ENCODE assay signal across 23 cellular contexts in the genomic region with DNA sequence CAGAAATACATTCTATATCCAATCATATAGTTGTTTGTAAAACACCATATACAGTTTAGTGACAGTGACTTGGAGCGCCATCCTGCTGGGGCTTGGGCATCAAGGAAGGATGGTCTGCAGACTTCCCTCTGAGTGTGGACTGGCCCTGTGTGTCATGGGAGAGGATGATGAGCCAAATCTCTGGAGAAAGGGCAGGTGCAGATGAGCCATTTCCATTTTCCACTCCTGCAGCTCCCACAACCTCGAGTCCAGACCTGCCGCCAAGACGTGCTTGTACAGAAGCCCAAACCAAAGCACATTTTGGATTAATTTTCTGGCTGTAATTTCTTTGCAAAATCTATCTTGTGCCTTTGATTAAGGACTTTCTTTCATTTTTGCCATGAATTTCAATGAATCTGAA. TPM values are rescaled to one million over a fixed set of nuclear protein-coding genes. Genes with fewer than 3 reads are reported as not detected.
A peak's percentile ranks its signal among the peaks of the same experiment; 100 is the strongest.
DNase-seq lines count a peak whose midpoint lies in the region; ATAC-seq, FAIRE-seq and TF ChIP-seq lines count a peak whose summit lies in the region.
"Had no signal": no experiment of that assay in that cellular context is flagged by ENCODE, and none has a peak within 500 bp of the region (broad histone marks: within the 10 kb centered on the region; RNA-seq: fewer than 3 reads in every experiment).

No MANE protein-coding gene starts in this region.

- no peak overlapping the region for H3K27ac Mint-ChIP-seq in MCF 10A (ENCODE audit: low read depth, unreplicated experiment)
- H3K27ac Mint-ChIP-seq in activated CD8-positive, alpha-beta memory T cell treated with anti-CD3 and anti-CD28 coated beads, Interleukin-2, amount 10 ng/mL, durations not matched to agents 7 days and 5 days, result no peak overlapping the region
- H3K27ac Mint-ChIP-seq: CD4-positive, CD25-positive, alpha-beta regulatory T cell; CD8-positive, alpha-beta memory T cell; HFFc6 had no signal

- H4K20me1 ChIP-seq in mammary epithelial cell (ENCODE audit: insufficient read depth, low read length) (no peaks in the 10 kb centered on the region), keratinocyte (ENCODE audit: control insufficient read depth, extremely low read depth, insufficient read depth, low read length) (no peaks in the 10 kb centered on the region)

- no peak for ATAC-seq in activated CD8-positive, alpha-beta memory T cell treated with anti-CD3 and anti-CD28 coated beads, Interleukin-2, amount 10 ng/mL, durations not matched to agents 7 days and 5 days
- ATAC-seq: GM12878, HCT116 had no signal

- peak; percentile 58 for DNase-seq in mammary epithelial cell
- DNase-seq in MCF 10A (ENCODE audit: unreplicated experiment), result no peak
- DNase-seq in epithelial cell of prostate (ENCODE audit: low read depth, low spot score), result peak; percentile 36
- DNase-seq in keratinocyte (ENCODE audit: low read depth, low spot score), result peak; percentile 25
- no peak for DNase-seq in suprapubic skin (ENCODE audit: low spot score in 2 of 2)
- DNase-seq in HUDEP-2 (lab: John Stamatoyannopoulos, UW; ENCODE audit: unreplicated experiment in 76 of 76), result no peak
- no peak for DNase-seq in cerebellar nuclear complex (lab: John Stamatoyannopoulos, UW)
- DNase-seq in activated CD8-positive, alpha-beta memory T cell treated with anti-CD3 and anti-CD28 coated beads, Interleukin-2, amount 10 ng/mL, durations not matched to agents 7 days and 5 days, result no peak
- DNase-seq: BE2C; C1 segment of cervical spinal cord; CD4-positive, CD25-positive, alpha-beta regulatory T cell; CD8-positive, alpha-beta memory T cell; COR-L47; DMS 273 treated with DMSO at 0.1 percent for 48 hours; DMS53; DND-41; EL; GOT3; H7; HFFc6 had no signal

- H3K9me1 ChIP-seq in keratinocyte (ENCODE audit: control insufficient read depth, extremely low read depth, insufficient read depth, low read length), result no peaks in the 10 kb centered on the region

- TF ChIP-seq POLR2A in suprapubic skin (IDR thresholded peaks at IDR 0.05), result no peak

- peaks cover 13% of the 10 kb centered on the region for H3K4me1 Mint-ChIP-seq in MCF 10A (ENCODE audit: insufficient read depth, unreplicated experiment)
- H3K4me1 Mint-ChIP-seq in activated CD8-positive, alpha-beta memory T cell treated with anti-CD3 and anti-CD28 coated beads, Interleukin-2, amount 10 ng/mL, durations not matched to agents 7 days and 5 days, result peaks cover 2% of the 10 kb centered on the region
- H3K4me1 Mint-ChIP-seq: CD4-positive, CD25-positive, alpha-beta regulatory T cell had no signal

- H3K9me3 ChIP-seq in mammary epithelial cell (replicated peaks; ENCODE audit: insufficient read depth, low read length), result no peaks in the 10 kb centered on the region
- H3K9me3 ChIP-seq in keratinocyte (ENCODE audit: control insufficient read depth, low read depth, low read length), result no peaks in the 10 kb centered on the region
- H3K9me3 ChIP-seq in suprapubic skin, result no peaks in the 10 kb centered on the region
- H3K9me3 ChIP-seq: BE2C had no signal

- H3K4me2 ChIP-seq in mammary epithelial cell (ENCODE audit: insufficient read depth, low read depth, low read length) (no peak overlapping the region), keratinocyte (ENCODE audit: control insufficient read depth, extremely low read depth, insufficient read depth, low read depth, low read length) (peak overlapping the region; percentile 74)

- TF ChIP-seq CTCF in mammary epithelial cell (conservative IDR thresholded peaks at IDR 0.05 in 1 of 2, IDR thresholded peaks at IDR 0.05 in 1 of 2; ENCODE audit: extremely low read depth in 1 of 2, insufficient read depth in 1 of 2, low read depth in 1 of 2, low read length in 2 of 2), result no peak
- TF ChIP-seq CTCF in MCF 10A (IDR thresholded peaks at IDR 0.05; ENCODE audit: unreplicated experiment), result no peak
- TF ChIP-seq CTCF in keratinocyte (optimal IDR thresholded peaks at IDR 0.05 in 1 of 3, IDR thresholded peaks at IDR 0.05 in 1 of 3, conservative IDR thresholded peaks at IDR 0.05 in 1 of 3; ENCODE audit: extremely low read depth in 1 of 3, insufficient read depth in 2 of 3, low read length in 3 of 3), result no peak
- TF ChIP-seq CTCF in suprapubic skin (IDR thresholded peaks at IDR 0.05), result no peak

- peak overlapping the region; percentile 11 for H2AFZ ChIP-seq in mammary epithelial cell (ENCODE audit: low read depth, low read length)
- H2AFZ ChIP-seq in keratinocyte (ENCODE audit: control insufficient read depth, low read length), result no peak overlapping the region

- BruUV-seq in mammary epithelial cell (replicated peaks; lab: Mats Ljungman, UMichigan) (no TSS peak), MCF 10A (replicated peaks; lab: Mats Ljungman, UMichigan) (no TSS peak)

- no peak overlapping the region for H3K4me3 Mint-ChIP-seq in MCF 10A (ENCODE audit: unreplicated experiment)
- no peak overlapping the region for H3K4me3 Mint-ChIP-seq in activated CD8-positive, alpha-beta memory T cell treated with anti-CD3 and anti-CD28 coated beads, Interleukin-2, amount 10 ng/mL, durations not matched to agents 7 days and 5 days
- H3K4me3 Mint-ChIP-seq: CD4-positive, CD25-positive, alpha-beta regulatory T cell; CD8-positive, alpha-beta memory T cell; HFFc6 had no signal

- POLR2A ChIA-PET in MCF 10A (lab: Yijun Ruan, JAX), result no interaction called here

- no peaks in the 10 kb centered on the region for H3K9me3 Mint-ChIP-seq in MCF 10A (ENCODE audit: unreplicated experiment)
- H3K9me3 Mint-ChIP-seq in activated CD8-positive, alpha-beta memory T cell treated with anti-CD3 and anti-CD28 coated beads, Interleukin-2, amount 10 ng/mL, durations not matched to agents 7 days and 5 days (ENCODE audit: low read depth), result no peaks in the 10 kb centered on the region
- H3K9me3 Mint-ChIP-seq: HFFc6 had no signal

- CTCF ChIA-PET in mammary epithelial cell (lab: Charles Lee; ENCODE audit: low non-redundant PET), result no interaction called here
- CTCF ChIA-PET in MCF 10A (lab: Yijun Ruan, JAX), result interaction anchor here (0.7 kb wide), 1 partner anchor 92 kb away, joined by 3 read pairs; no protein-coding TSS in a partner anchor
- CTCF ChIA-PET in activated CD8-positive, alpha-beta memory T cell treated with anti-CD3 and anti-CD28 coated beads, Interleukin-2, amount 10 ng/mL, durations not matched to agents 7 days and 5 days (lab: Charles Lee), result no interaction called here

- H3K4me1 ChIP-seq in mammary epithelial cell (ENCODE audit: insufficient read depth, low read length) (peaks cover 8% of the 10 kb centered on the region), keratinocyte (ENCODE audit: control insufficient read depth, extremely low read depth, insufficient read depth, low read length) (peaks cover 31% of the 10 kb centered on the region), suprapubic skin (peaks cover 26% of the 10 kb centered on the region)

- H3K79me2 ChIP-seq in mammary epithelial cell (ENCODE audit: insufficient read depth, low read length) (no peaks in the 10 kb centered on the region), keratinocyte (ENCODE audit: control insufficient read depth, insufficient read depth, low read length) (no peaks in the 10 kb centered on the region)

- no peaks in the 10 kb centered on the region for H3K27me3 ChIP-seq in mammary epithelial cell (ENCODE audit: insufficient read depth, low read length)
- no peaks in the 10 kb centered on the region for H3K27me3 ChIP-seq in keratinocyte (ENCODE audit: control insufficient read depth, extremely low read depth, insufficient read depth, low read length)
- H3K27me3 ChIP-seq in suprapubic skin, result no peaks in the 10 kb centered on the region
- H3K27me3 ChIP-seq: BE2C had no signal

- in situ Hi-C loops in mammary epithelial cell (cut with MboI; ENCODE audit: low sequenced_read_pairs in 2 of 2), result no loop called here

- intact Hi-C loops in mammary epithelial cell (cut with micrococcal nuclease), result no loop called here
- intact Hi-C loops in MCF 10A (cut with micrococcal nuclease), result no loop called here

- H3K9ac ChIP-seq in mammary epithelial cell (ENCODE audit: insufficient read depth, low read length) (no peak overlapping the region), keratinocyte (ENCODE audit: control insufficient read depth, extremely low read depth, insufficient read depth, low read length) (peak overlapping the region; percentile 42)

- 40% methylated on average over 4 of the region's 4 CpGs for WGBS in mammary epithelial cell (ENCODE audit: low coverage, missing lambda C conversion rate)
- WGBS in suprapubic skin, result 38% methylated on average over 4 of the region's 4 CpGs

- no peak for TF ChIP-seq EP300 in suprapubic skin (IDR thresholded peaks at IDR 0.05)

- dilution Hi-C loops in mammary epithelial cell (cut with HindIII; ENCODE audit: low sequenced_read_pairs) (no loop called here), keratinocyte (cut with MboI; ENCODE audit: extremely low pct_ligation_motif_present, low sequenced_read_pairs) (no loop called here)

- H3K36me3 ChIP-seq in mammary epithelial cell (ENCODE audit: insufficient read depth, low read length) (no peaks in the 10 kb centered on the region), keratinocyte (ENCODE audit: control insufficient read depth in 2 of 2, extremely low read depth in 1 of 2, insufficient read depth in 2 of 2, low read length in 2 of 2) (no peaks in the 10 kb centered on the region), suprapubic skin (no peaks in the 10 kb centered on the region)
- H3K36me3 ChIP-seq: BE2C had no signal

- H3K27ac ChIP-seq in mammary epithelial cell (ENCODE audit: insufficient read depth, low read depth, low read length) (no peak overlapping the region), epithelial cell of prostate (no peak overlapping the region), keratinocyte (ENCODE audit: control insufficient read depth, insufficient read depth, low read length) (no peak overlapping the region), suprapubic skin (peak overlapping the region; percentile 39)

- no peaks in the 10 kb centered on the region for H3K36me3 Mint-ChIP-seq in MCF 10A (ENCODE audit: insufficient read depth, unreplicated experiment)
- H3K36me3 Mint-ChIP-seq in activated CD8-positive, alpha-beta memory T cell treated with anti-CD3 and anti-CD28 coated beads, Interleukin-2, amount 10 ng/mL, durations not matched to agents 7 days and 5 days, result no peaks in the 10 kb centered on the region
- H3K36me3 Mint-ChIP-seq: CD4-positive, CD25-positive, alpha-beta regulatory T cell; CD8-positive, alpha-beta memory T cell had no signal

- H3K4me3 ChIP-seq in mammary epithelial cell (replicated peaks in 1 of 3; ENCODE audit: insufficient read depth in 1 of 3, low read depth in 2 of 3, low read length in 3 of 3) (no peak overlapping the region), keratinocyte (ENCODE audit: control insufficient read depth in 2 of 3, extremely low read depth in 1 of 3, insufficient read depth in 2 of 3, low read depth in 1 of 3, low read length in 3 of 3) (peak overlapping the region in 2 of 3 experiments; percentile 15 to 36), suprapubic skin (no peak overlapping the region)
- H3K4me3 ChIP-seq: GM12878 had no signal

- FAIRE-seq in keratinocyte (lab: Jason Lieb, UNC), result peak; percentile 92
- FAIRE-seq: GM12878 had no signal

- H3K27me3 Mint-ChIP-seq in MCF 10A (ENCODE audit: insufficient read depth, unreplicated experiment), result no peaks in the 10 kb centered on the region
- H3K27me3 Mint-ChIP-seq in activated CD8-positive, alpha-beta memory T cell treated with anti-CD3 and anti-CD28 coated beads, Interleukin-2, amount 10 ng/mL, durations not matched to agents 7 days and 5 days, result no peaks in the 10 kb centered on the region

RNA-seq across cellular contexts. Expression of gene SLC22A15, which starts 48.3 kb away (rescaled TPM):
- total RNA-seq in mammary epithelial cell (10 to 100 TPM; 43.6 to 51.2 TPM), MCF 10A (2022) (32.4 and 33.5 TPM in 2 replicates), suprapubic skin (10 to 100 TPM in 2 of 4 donors, 1 to 10 TPM in 2; 7.2 to 19.9 (median 8.8) TPM)
- polyA plus RNA-seq in mammary epithelial cell (6.4 TPM), keratinocyte (9.3 to 16.3 TPM (median 14.9 TPM) in 3 replicates)
- polyA minus RNA-seq in mammary epithelial cell (5.1 TPM), keratinocyte (9.8 to 51.4 TPM (median 45.0 TPM) in 3 replicates)
- polyA plus RNA-seq in keratinocyte (2011; ENCODE audit: low read depth), result 7.2 TPM
- 6.4 and 10.9 TPM in 2 replicates for polyA plus RNA-seq in keratinocyte (2011; cell fraction: cytosol; rRNA removed)
- 35.6 and 45.3 TPM in 2 replicates for polyA plus RNA-seq in keratinocyte (2011; cell fraction: nucleus; rRNA removed)
- 5.8 and 17.1 TPM in 2 replicates for polyA plus RNA-seq in keratinocyte (2012; ENCODE audit: low replicate concordance)
- polyA minus RNA-seq in keratinocyte (2011; cell fraction: cytosol; rRNA and poly(A)+ RNA removed), result 5.8 TPM
- 55.4 and 117 TPM in 2 replicates for polyA minus RNA-seq in keratinocyte (2011; cell fraction: nucleus; rRNA and poly(A)+ RNA removed)
- 1 to 10 TPM; 1.8 to 2.3 TPM for total RNA-seq in activated CD8-positive, alpha-beta memory T cell treated with anti-CD3 and anti-CD28 coated beads, Interleukin-2, amount 10 ng/mL, durations not matched to agents 7 days and 5 days
- total RNA-seq: G401 had no signal
- polyA plus RNA-seq: CD8-positive, alpha-beta memory T cell had no signal

Comparison
In these comparisons a context has a peak if more than half of its experiments do, and no peak if none do; other contexts are left out.
1. DNase-seq: peak in mammary epithelial cell (single experiment), epithelial cell of prostate (single experiment) and keratinocyte (single experiment); none in MCF 10A (single experiment), suprapubic skin (0 of 2), HUDEP-2 (0 of 76), cerebellar nuclear complex (0 of 2) and activated CD8-positive, alpha-beta memory T cell treated with anti-CD3 and anti-CD28 coated beads, Interleukin-2, amount 10 ng/mL, durations not matched to agents 7 days and 5 days (single experiment).
2. H3K4me3 ChIP-seq: peak in keratinocyte (2 of 3); none in mammary epithelial cell (0 of 3) and suprapubic skin (single experiment).